ENCODE assay signal across 18 cellular contexts in the genomic region with DNA sequence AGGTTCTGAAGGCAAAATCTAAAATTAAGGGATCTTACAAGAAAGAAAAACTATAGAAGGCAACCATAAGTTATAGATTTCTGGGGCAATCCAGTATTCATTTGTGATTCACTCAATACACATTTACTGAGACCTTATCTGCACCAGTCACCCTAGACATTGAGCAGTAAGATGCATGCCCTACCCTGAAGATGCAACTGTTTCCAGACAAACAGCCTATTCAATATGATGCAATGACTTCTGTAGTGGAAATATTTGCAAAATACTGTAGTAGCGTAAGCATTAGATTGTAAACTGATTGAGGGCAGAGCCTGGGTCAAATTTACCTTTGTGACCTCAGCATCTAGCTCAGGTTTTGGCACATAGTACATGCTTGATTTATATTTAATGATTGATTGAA.
DNase-seq lines count a peak whose midpoint lies in the region; ATAC-seq and TF ChIP-seq lines count a peak whose summit lies in the region.
"Had no signal": no experiment of that assay in that cellular context is flagged by ENCODE, and none has a peak within 500 bp of the region (broad histone marks: within the 10 kb centered on the region; RNA-seq: fewer than 3 reads in every experiment).

No MANE protein-coding gene starts in this region.

- H3K4ac ChIP-seq in IMR-90 (ENCODE audit: low read depth, low read length): no peak overlapping the region

- dilution Hi-C loops in IMR-90 (cut with HindIII; ENCODE audit: low sequenced_read_pairs, unreplicated experiment): no loop called here

- H3K36me3 ChIP-seq in IMR-90 (ENCODE audit: control insufficient read depth, insufficient read depth, low read length): no peaks in the 10 kb centered on the region
- no peaks in the 10 kb centered on the region for H3K36me3 ChIP-seq in smooth muscle cell (ENCODE audit: low read depth)
- H3K36me3 ChIP-seq in psoas muscle (ENCODE audit: insufficient read depth in 1 of 2, low read depth in 1 of 2): no peaks in the 10 kb centered on the region

- no peak for TF ChIP-seq RAD21 in IMR-90 (IDR thresholded peaks at IDR 0.05; ENCODE audit: low read length)

- H3K4me1 Mint-ChIP-seq in nephron: peaks cover 35% of the 10 kb centered on the region
- H3K4me1 Mint-ChIP-seq: CD4-positive, alpha-beta memory T cell had no signal

- no peaks in the 10 kb centered on the region for H3K27me3 Mint-ChIP-seq in nephron (ENCODE audit: low read depth)

- intact Hi-C loops in IMR-90 (cut with micrococcal nuclease) (no loop called here), psoas muscle (cut with DNase I) (no loop called here)

- H3K56ac ChIP-seq in IMR-90 (ENCODE audit: extremely low read depth, insufficient read depth, low read length): no peak overlapping the region

- no peak overlapping the region for H2AK9ac ChIP-seq in IMR-90 (replicated peaks; ENCODE audit: low read depth, low read length, poor library complexity)

- peaks cover 14% of the 10 kb centered on the region for H3F3A ChIP-seq in smooth muscle cell (ENCODE audit: low read depth)

- H3K9me3 ChIP-seq in IMR-90 (ENCODE audit: control insufficient read depth, insufficient read depth, low read length): no peaks in the 10 kb centered on the region
- no peaks in the 10 kb centered on the region for H3K9me3 ChIP-seq in smooth muscle cell (replicated peaks; ENCODE audit: low read depth)
- H3K9me3 ChIP-seq in psoas muscle: no peaks in the 10 kb centered on the region

- H3K27ac Mint-ChIP-seq in nephron: peak overlapping the region; percentile 69 to 79 (median 72)
- H3K27ac Mint-ChIP-seq: CD4-positive, alpha-beta memory T cell had no signal

- POLR2A ChIA-PET in IMR-90 (lab: Charles Lee; ENCODE audit: unreplicated experiment): no interaction called here

- H4K20me1 ChIP-seq in IMR-90 (ENCODE audit: insufficient read depth, low read length) (no peaks in the 10 kb centered on the region), smooth muscle cell (ENCODE audit: low read depth) (no peaks in the 10 kb centered on the region)

- H3K9ac ChIP-seq in IMR-90 (ENCODE audit: low read depth, low read length): no peak overlapping the region
- H3K9ac ChIP-seq in smooth muscle cell (ENCODE audit: low read depth): no peak overlapping the region
- H3K9ac ChIP-seq: GM23248 had no signal

- H2BK120ac ChIP-seq in IMR-90 (ENCODE audit: low read depth, low read length): 0 out of 2 replicates have a peak overlapping the region, but pooled peaks have one; percentile 33

- H3K4me3 ChIP-seq in IMR-90 (ENCODE audit: insufficient read depth, low read depth, low read length) (no peak overlapping the region), smooth muscle cell (no peak overlapping the region), psoas muscle (no peak overlapping the region)
- H3K4me3 ChIP-seq: GM23248 had no signal

- H3K27me3 ChIP-seq in IMR-90 (ENCODE audit: control insufficient read depth, insufficient read depth, low read length) (no peaks in the 10 kb centered on the region), smooth muscle cell (ENCODE audit: low read depth) (no peaks in the 10 kb centered on the region), psoas muscle (ENCODE audit: insufficient read depth in 3 of 3, low read length in 2 of 3) (no peaks in the 10 kb centered on the region)

- H4K91ac ChIP-seq in IMR-90 (ENCODE audit: insufficient read depth, low read depth, low read length): no peak overlapping the region

- peak overlapping the region; percentile 28; the same call in 1 of the 2 replicates for H3K18ac ChIP-seq in IMR-90 (ENCODE audit: low read depth, low read length)

- no peak overlapping the region for H3K4me3 Mint-ChIP-seq in nephron
- H3K4me3 Mint-ChIP-seq: CD4-positive, alpha-beta memory T cell had no signal

- ATAC-seq in IMR-90 (ENCODE audit: low read depth) (no peak), HG02852 (IDR thresholded peaks at IDR 0.05; ENCODE audit: unreplicated experiment) (no peak), psoas muscle (no peak), GM18909 (IDR thresholded peaks at IDR 0.05; ENCODE audit: poor library complexity, unreplicated experiment) (no peak)

- no peak overlapping the region for H2AK5ac ChIP-seq in IMR-90 (ENCODE audit: low read depth, low read length)

- no peak for TF ChIP-seq CTCF in IMR-90 (conservative IDR thresholded peaks at IDR 0.05; ENCODE audit: low read depth, low read length)
- no peak for TF ChIP-seq CTCF in nephron (IDR thresholded peaks at IDR 0.05; ENCODE audit: unreplicated experiment in 3 of 3)
- no peak for TF ChIP-seq CTCF in smooth muscle cell (IDR thresholded peaks at IDR 0.05; ENCODE audit: borderline replicate concordance, insufficient read depth, poor library complexity, severe bottlenecking)
- TF ChIP-seq CTCF in psoas muscle (IDR thresholded peaks at IDR 0.05): no peak

- DNase-seq in IMR-90 (no peak), amniotic epithelial cell (ENCODE audit: low read depth) (peak; percentile 45), smooth muscle cell (lab: John Stamatoyannopoulos, UW; ENCODE audit: unreplicated experiment) (no peak), psoas muscle (no peak)
- DNase-seq in stimulated activated CD4-positive, alpha-beta T cell treated with anti-CD3 and anti-CD28 coated beads, Interleukin-1b, Interleukin-23, amount 100 ng/mL, for 48 hours: no peak
- DNase-seq: C1 segment of cervical spinal cord; Calu3; CD4-positive, alpha-beta memory T cell; COR-L47; DMS53; DMS79 treated with DMSO at 0.1 percent for 48 hours; GF-D8; GM23248; H7; HCEC 1CT had no signal

- H3K79me2 ChIP-seq in smooth muscle cell (ENCODE audit: low read depth): no peaks in the 10 kb centered on the region

- H3K14ac ChIP-seq in IMR-90 (replicated peaks; ENCODE audit: low read depth, low read length): no peak overlapping the region

- TF ChIP-seq POLR2A in IMR-90 (IDR thresholded peaks at IDR 0.05; ENCODE audit: low read depth, low read length): no peak

- BruUV-seq in IMR-90 (replicated peaks; lab: Mats Ljungman, UMichigan): no TSS peak

- peaks cover 4% of the 10 kb centered on the region for H3K9me1 ChIP-seq in IMR-90 (ENCODE audit: insufficient read depth, low read length)

- H2BK15ac ChIP-seq in IMR-90 (ENCODE audit: low read depth, low read length): no peak overlapping the region

- WGBS in IMR-90 (ENCODE audit: extremely low coverage in 2 of 2, insufficient read length in 1 of 2), 2 experiments: no CpG with 5 or more reads among the region's 1 CpG
- WGBS in smooth muscle cell (ENCODE audit: low lambda C conversion rate): 74% methylated on average over 1 of the region's 1 CpG
- WGBS in psoas muscle, 3 donors: 98 to 100% (median 99%) methylated on average over 1 of the region's 1 CpG

- H3K23ac ChIP-seq in IMR-90 (ENCODE audit: low read depth, low read length): no peak overlapping the region

- 0 out of 2 replicates have a peak overlapping the region, but pooled peaks have one; percentile 30 for H2BK20ac ChIP-seq in IMR-90 (ENCODE audit: low read depth, low read length)

- no peaks in the 10 kb centered on the region for H3K9me3 Mint-ChIP-seq in nephron
- H3K9me3 Mint-ChIP-seq: CD4-positive, alpha-beta memory T cell had no signal

- no peak overlapping the region for H2AFZ ChIP-seq in IMR-90 (replicated peaks; ENCODE audit: low read length, poor library complexity)
- no peak overlapping the region for H2AFZ ChIP-seq in smooth muscle cell (ENCODE audit: low read depth)
- H2AFZ ChIP-seq: GM23248 had no signal

- no peak overlapping the region for H3K4me2 ChIP-seq in IMR-90 (ENCODE audit: low read depth, low read length)
- no peak overlapping the region for H3K4me2 ChIP-seq in smooth muscle cell

- in situ Hi-C loops in IMR-90 (cut with MboI; ENCODE audit: low sequenced_read_pairs): no loop called here

- H3K79me1 ChIP-seq in IMR-90 (ENCODE audit: low read depth in 1 of 2, low read length in 2 of 2): no peaks in the 10 kb centered on the region

- H2BK5ac ChIP-seq in IMR-90 (ENCODE audit: low read depth, low read length, poor library complexity, severe bottlenecking): no peak overlapping the region

- 0 out of 4 replicates have a peak overlapping the region, but pooled peaks of 1 of the 2 experiments have one; percentile 28 for H4K8ac ChIP-seq in IMR-90 (ENCODE audit: low read depth in 2 of 2, low read length in 2 of 2)

- H3K4me1 ChIP-seq in IMR-90 (ENCODE audit: control insufficient read depth, insufficient read depth, low read length) (peaks cover 25% of the 10 kb centered on the region), smooth muscle cell (ENCODE audit: low read depth) (peaks cover 27% of the 10 kb centered on the region), psoas muscle (no peaks in the 10 kb centered on the region)

- CTCF ChIA-PET in IMR-90 (lab: Yijun Ruan, JAX): no interaction called here

- no peak overlapping the region for H4K5ac ChIP-seq in IMR-90 (ENCODE audit: low read depth, low read length)

- H3K27ac ChIP-seq in IMR-90 (ENCODE audit: insufficient read depth, low read length) (no peak overlapping the region), smooth muscle cell (ENCODE audit: low read depth) (peak overlapping the region; percentile 94), psoas muscle (no peak overlapping the region)
- H3K27ac ChIP-seq: GM23248 had no signal

- H3K36me3 Mint-ChIP-seq in nephron (ENCODE audit: low read depth): no peaks in the 10 kb centered on the region
- H3K36me3 Mint-ChIP-seq: CD4-positive, alpha-beta memory T cell had no signal

TF ChIP-seq in IMR-90, 13 proteins besides CTCF, POLR2A, EP300 and RAD21:
- TF ChIP-seq CEBPB (IDR thresholded peaks at IDR 0.05; ENCODE audit: low read depth, low read length) (peak; percentile 70), RFX5 (IDR thresholded peaks at IDR 0.05; ENCODE audit: low read depth, low read length) (no peak), RCOR1 (IDR thresholded peaks at IDR 0.05; ENCODE audit: insufficient replicate concordance, low read length) (no peak)
TF ChIP-seq in IMR-90: peak in this region for 1.
